Comparison of ENCODE assay signal across 9 cellular contexts in the genomic region with DNA sequence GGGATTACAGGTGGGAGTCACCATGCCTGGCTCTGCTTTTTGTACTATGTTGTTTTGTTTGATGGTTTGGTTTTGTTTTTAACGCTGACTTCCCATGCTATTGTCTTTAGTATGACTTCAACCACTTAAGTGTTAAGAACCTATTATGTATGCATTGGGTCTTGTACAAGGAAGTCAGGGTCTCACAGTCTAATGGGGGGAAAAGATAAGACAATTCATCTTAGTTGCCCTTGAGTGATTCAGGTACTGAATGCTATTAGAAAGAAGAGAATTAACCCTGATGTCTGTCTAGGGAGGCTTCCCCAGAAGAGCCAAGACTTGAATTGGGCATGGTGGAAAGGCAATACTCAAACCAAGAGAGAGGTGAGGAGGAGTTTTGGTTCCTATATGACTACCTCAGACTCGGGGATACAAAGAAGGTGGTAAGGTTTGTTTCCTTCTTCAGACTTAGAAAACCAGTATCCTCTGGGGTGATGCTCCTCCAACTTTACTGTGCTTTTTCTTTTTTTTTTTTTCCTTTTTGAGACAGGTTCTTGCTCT.
A peak's percentile ranks its signal among the peaks of the same experiment; 100 is the strongest.
DNase-seq lines count a peak whose midpoint lies in the region; ATAC-seq and TF ChIP-seq lines count a peak whose summit lies in the region.
"Had no signal": no experiment of that assay in that cellular context is flagged by ENCODE, and none has a peak within 500 bp of the region (broad histone marks: within the 10 kb centered on the region; RNA-seq: fewer than 3 reads in every experiment).

No MANE protein-coding gene starts in this region.

- no peaks in the 10 kb centered on the region for H3K9me3 Mint-ChIP-seq in effector memory CD8-positive, alpha-beta T cell

- peaks cover 17% of the 10 kb centered on the region for H3K4me1 ChIP-seq in testis
- H3K4me1 ChIP-seq: SJSA1 had no signal

- TF ChIP-seq CTCF in GM20000 (IDR thresholded peaks at IDR 0.05; ENCODE audit: extremely low read depth, missing control alignments) = no peak
- no peak for TF ChIP-seq CTCF in testis (IDR thresholded peaks at IDR 0.05)

- 82 to 89% methylated on average over 2 of the region's 2 CpGs for WGBS in testis, 2 donors

- peak overlapping the region in 1 of 2 donors; percentile 8 for H3K4me3 Mint-ChIP-seq in effector memory CD8-positive, alpha-beta T cell

- intact Hi-C loops in testis (cut with DNase I; ENCODE audit: low total_unique reads) = no loop called here

- no peak overlapping the region for H3K27ac ChIP-seq in testis
- H3K27ac ChIP-seq: SJSA1 had no signal

- TF ChIP-seq POLR2A in testis (IDR thresholded peaks at IDR 0.05) = no peak

- DNase-seq in GM20000 (ENCODE audit: low spot score) = peak; percentile 59
- DNase-seq in effector memory CD8-positive, alpha-beta T cell = no peak
- no peak for DNase-seq in testis
- DNase-seq in NCI-H187 treated with DMSO at 0.1 percent for 48 hours (lab: John Stamatoyannopoulos, UW) = no peak
- no peak for DNase-seq in NCI-H2081 (lab: John Stamatoyannopoulos, UW)
- DNase-seq: anterior cingulate cortex had no signal

- ATAC-seq in GM18519 (IDR thresholded peaks at IDR 0.05; ENCODE audit: low FRiP score, unreplicated experiment) (peak; percentile 70), HG03139 (IDR thresholded peaks at IDR 0.05; ENCODE audit: unreplicated experiment) (peak; percentile 50)
- no peak for ATAC-seq in effector memory CD8-positive, alpha-beta T cell (replicated peaks)

- H3K27me3 Mint-ChIP-seq in effector memory CD8-positive, alpha-beta T cell = no peaks in the 10 kb centered on the region

- H3K27me3 ChIP-seq in testis = no peaks in the 10 kb centered on the region
- H3K27me3 ChIP-seq: SJSA1 had no signal

- H3K4me1 Mint-ChIP-seq in effector memory CD8-positive, alpha-beta T cell (ENCODE audit: low read depth in 2 of 2) = peaks cover 56 to 60% of the 10 kb centered on the region in 2 donors

- no peaks in the 10 kb centered on the region for H3K36me3 ChIP-seq in testis (ENCODE audit: low read depth, missing control alignments)
- H3K36me3 ChIP-seq: SJSA1 had no signal

- peak overlapping the region; percentile 54 to 87 for H3K27ac Mint-ChIP-seq in effector memory CD8-positive, alpha-beta T cell

- H3K36me3 Mint-ChIP-seq in effector memory CD8-positive, alpha-beta T cell (ENCODE audit: insufficient read depth) = peaks cover 25% of the 10 kb centered on the region

- no peak overlapping the region for H3K4me3 ChIP-seq in testis
- H3K4me3 ChIP-seq: SJSA1 had no signal

- no peaks in the 10 kb centered on the region for H3K9me3 ChIP-seq in testis
- H3K9me3 ChIP-seq: SJSA1 had no signal
